ENCODE assay signal across 22 cellular contexts in genomic region chr3:27310693-27311092, GRCh38. TPM values are rescaled to one million over a fixed set of nuclear protein-coding genes. Genes with fewer than 3 reads are reported as not detected.
DNase-seq lines count a peak whose midpoint lies in the region; ATAC-seq and TF ChIP-seq lines count a peak whose summit lies in the region.
"Had no signal": no experiment of that assay in that cellular context is flagged by ENCODE, and none has a peak within 500 bp of the region (broad histone marks: within the 10 kb centered on the region; RNA-seq: fewer than 3 reads in every experiment).

No MANE protein-coding gene starts in this region.

- TF ChIP-seq RAD21 in SK-N-SH (IDR thresholded peaks at IDR 0.05; ENCODE audit: low read length), result no peak

- H3K27me3 ChIP-seq in SK-N-SH (ENCODE audit: insufficient read depth) (no peaks in the 10 kb centered on the region), smooth muscle cell (ENCODE audit: low read depth) (no peaks in the 10 kb centered on the region), ovary (no peaks in the 10 kb centered on the region)
- H3K27me3 ChIP-seq: BLaER1 had no signal

- H3K9ac ChIP-seq in SK-N-SH (peak overlapping the region; percentile 54; the same call in 1 of the 2 replicates), smooth muscle cell (ENCODE audit: low read depth) (no peak overlapping the region)
- H3K9ac ChIP-seq: BLaER1 had no signal

- no peaks in the 10 kb centered on the region for H3K79me2 ChIP-seq in SK-N-SH (ENCODE audit: insufficient read depth)
- H3K79me2 ChIP-seq in smooth muscle cell (ENCODE audit: low read depth), result no peaks in the 10 kb centered on the region

- no peak for TF ChIP-seq CTCF in SK-N-SH (IDR thresholded peaks at IDR 0.05)
- no peak for TF ChIP-seq CTCF in smooth muscle cell (IDR thresholded peaks at IDR 0.05; ENCODE audit: borderline replicate concordance, insufficient read depth, poor library complexity, severe bottlenecking)
- no peak for TF ChIP-seq CTCF in ovary (IDR thresholded peaks at IDR 0.05)

- no peaks in the 10 kb centered on the region for H4K20me1 ChIP-seq in SK-N-SH (ENCODE audit: insufficient read depth)
- H4K20me1 ChIP-seq in smooth muscle cell (ENCODE audit: low read depth), result no peaks in the 10 kb centered on the region
- H4K20me1 ChIP-seq: BLaER1 had no signal

- TF ChIP-seq EP300 in SK-N-SH (IDR thresholded peaks at IDR 0.05; ENCODE audit: borderline replicate concordance in 1 of 2, low read depth in 1 of 2, low read length in 1 of 2) (no peak), ovary (IDR thresholded peaks at IDR 0.05) (no peak)

- 92% methylated on average over 2 of the region's 2 CpGs for WGBS in SK-N-SH (ENCODE audit: low lambda C conversion rate)
- 60% methylated on average over 2 of the region's 2 CpGs for WGBS in smooth muscle cell (ENCODE audit: low lambda C conversion rate)
- 78 to 87% (median 85%) methylated on average over 2 of the region's 2 CpGs for WGBS in ovary, 3 donors

- H3K9me2 ChIP-seq in SK-N-SH, result no peaks in the 10 kb centered on the region

- ATAC-seq in SK-N-SH treated with all-trans-retinoic acid at 6 μM for 48 hours (no peak), GM21576 (IDR thresholded peaks at IDR 0.05; ENCODE audit: unreplicated experiment) (no peak)
- ATAC-seq: activated CD8-positive, alpha-beta memory T cell treated with anti-CD3 and anti-CD28 coated beads, Interleukin-2, amount 10 ng/mL, durations not matched to agents 7 days and 5 days; GM12878; naive thymus-derived CD4-positive, alpha-beta T cell had no signal

- TF ChIP-seq POLR2A in ovary (IDR thresholded peaks at IDR 0.05), result no peak

- intact Hi-C loops in ovary (cut with DNase I), result loop anchor here in 3 of 4 donors (5.0 to 10.0 kb wide), 2 partner anchors 154 to 162 kb away; no protein-coding TSS in a partner anchor

- peaks cover 0 to 5% of the 10 kb centered on the region in 2 experiments; a peak in 1 of 4 replicates for H3K4me1 ChIP-seq in SK-N-SH (ENCODE audit: control insufficient read depth in 1 of 2, insufficient read depth in 2 of 2, low read depth in 1 of 2, low read length in 1 of 2)
- H3K4me1 ChIP-seq in smooth muscle cell (ENCODE audit: low read depth), result no peaks in the 10 kb centered on the region
- H3K4me1 ChIP-seq in ovary (ENCODE audit: insufficient read depth), result no peaks in the 10 kb centered on the region
- H3K4me1 ChIP-seq: BLaER1, HAP-1 had no signal

- DNase-seq in SK-N-SH (no peak), NOMO-1 treated with dmso at 0.1 percent for 144 hours (lab: John Stamatoyannopoulos, UW; ENCODE audit: unreplicated experiment) (peak; percentile 42), astrocyte of the hippocampus (ENCODE audit: low read depth, low spot score) (peak; percentile 23), smooth muscle cell (lab: John Stamatoyannopoulos, UW; ENCODE audit: unreplicated experiment) (no peak), ovary (no peak), HUDEP-2 (lab: John Stamatoyannopoulos, UW; ENCODE audit: unreplicated experiment in 76 of 76) (no peak)
- DNase-seq: activated CD4-positive, alpha-beta T cell treated with anti-CD3 and anti-CD28 coated beads for 4 hours; activated CD8-positive, alpha-beta memory T cell treated with anti-CD3 and anti-CD28 coated beads, Interleukin-2, amount 10 ng/mL, durations not matched to agents 7 days and 5 days; activated naive CD8-positive, alpha-beta T cell treated with anti-CD3 and anti-CD28 coated beads, Interleukin-2, amount 10 ng/mL, durations not matched to agents 7 days and 5 days; cortex of kidney; GDM1; hippocampal formation; naive thymus-derived CD4-positive, alpha-beta T cell; NCI-H1048; NCI-H69; stimulated activated CD4-positive, alpha-beta T cell treated with anti-CD3 and anti-CD28 coated beads, Interleukin-2, amount 100 ng/mL, for 48 hours had no signal

- H3K4me3 ChIP-seq in SK-N-SH (ENCODE audit: low read depth in 2 of 2, low read length in 1 of 2) (no peak overlapping the region), smooth muscle cell (no peak overlapping the region), ovary (no peak overlapping the region)
- H3K4me3 ChIP-seq: BLaER1, GM12878, HAP-1 had no signal

- H3K4me2 ChIP-seq in SK-N-SH, result peak overlapping the region; percentile 63
- H3K4me2 ChIP-seq in smooth muscle cell, result peak overlapping the region; percentile 26
- H3K4me2 ChIP-seq: BLaER1 had no signal

- H3K9me3 ChIP-seq in SK-N-SH (no peaks in the 10 kb centered on the region; the same call in 1 of the 2 replicates), smooth muscle cell (replicated peaks; ENCODE audit: low read depth) (no peaks in the 10 kb centered on the region), ovary (no peaks in the 10 kb centered on the region)
- H3K9me3 ChIP-seq: BLaER1, HAP-1 had no signal

- peak overlapping the region; percentile 82 for H2AFZ ChIP-seq in SK-N-SH (ENCODE audit: low read depth)
- H2AFZ ChIP-seq in smooth muscle cell (ENCODE audit: low read depth), result peak overlapping the region; percentile 26

- peak overlapping the region in 1 of 2 experiments; percentile 90; a peak in 3 of 4 replicates for H3K27ac ChIP-seq in SK-N-SH (ENCODE audit: low read depth in 2 of 2, low read length in 1 of 2)
- peak overlapping the region; percentile 84 for H3K27ac ChIP-seq in smooth muscle cell (ENCODE audit: low read depth)
- no peak overlapping the region for H3K27ac ChIP-seq in ovary
- H3K27ac ChIP-seq: 22Rv1, BLaER1 had no signal

- CTCF ChIA-PET in SK-N-SH (lab: Yijun Ruan, JAX), result interaction anchor here (1.3 to 2.6 kb wide), 5 partner anchors 11 to 1000 kb away, joined by 4 to 15 read pairs (median 4); no protein-coding TSS in a partner anchor

- POLR2A ChIA-PET in SK-N-SH (lab: Yijun Ruan, JAX), result no interaction called here

- H3F3A ChIP-seq in SK-N-SH (replicated peaks; ENCODE audit: insufficient read depth) (peaks cover 23% of the 10 kb centered on the region), smooth muscle cell (ENCODE audit: low read depth) (no peaks in the 10 kb centered on the region)

- no peaks in the 10 kb centered on the region for H3K36me3 ChIP-seq in SK-N-SH (replicated peaks in 1 of 2; ENCODE audit: control insufficient read depth in 1 of 2, insufficient read depth in 2 of 2, low read length in 1 of 2)
- no peaks in the 10 kb centered on the region for H3K36me3 ChIP-seq in smooth muscle cell (ENCODE audit: low read depth)
- no peaks in the 10 kb centered on the region for H3K36me3 ChIP-seq in ovary
- H3K36me3 ChIP-seq: BLaER1, HAP-1 had no signal

TF ChIP-seq in SK-N-SH, 30 proteins besides CTCF, POLR2A, EP300 and RAD21 (continues in another document):
- TF ChIP-seq USF1 (IDR thresholded peaks at IDR 0.05; ENCODE audit: borderline replicate concordance, low read depth) (no peak), JUND (IDR thresholded peaks at IDR 0.05) (no peak), TCF12 (IDR thresholded peaks at IDR 0.05) (no peak), EZH2phosphoT487 (IDR thresholded peaks at IDR 0.05; ENCODE audit: borderline replicate concordance, low read depth) (no peak), SMC3 (IDR thresholded peaks at IDR 0.05; ENCODE audit: low read depth, low read length) (no peak), GATA2 (CRISPR knock-in tag; IDR thresholded peaks at IDR 0.05) (no peak), ELF1 (IDR thresholded peaks at IDR 0.05) (no peak), GABPA (IDR thresholded peaks at IDR 0.05; ENCODE audit: low read depth) (no peak)

TF ChIP-seq in SK-N-SH treated with all-trans-retinoic acid at 6 μM for 48 hours, 23 proteins besides CTCF, POLR2A, EP300 and RAD21 (continues in another document):
- TF ChIP-seq POU6F1 (CRISPR knock-in tag; IDR thresholded peaks at IDR 0.05; ENCODE audit: borderline replicate concordance, low read depth) (no peak), ZFP3 (CRISPR knock-in tag; IDR thresholded peaks at IDR 0.05) (no peak), CSDC2 (CRISPR knock-in tag; IDR thresholded peaks at IDR 0.05) (no peak), BACH2 (CRISPR knock-in tag; IDR thresholded peaks at IDR 0.05; ENCODE audit: borderline replicate concordance) (no peak), TOX (CRISPR knock-in tag; IDR thresholded peaks at IDR 0.05; ENCODE audit: borderline replicate concordance) (no peak)

RNA-seq across cellular contexts. Expression of gene NEK10, which starts 58.5 kb away (rescaled TPM):
- polyA plus RNA-seq in SK-N-SH (2012; rRNA removed) (1.0 and 1.5 TPM in 2 replicates), smooth muscle cell (not detected in 2 replicates), ovary (under 1 TPM; 0.41 to 0.92 TPM)
- polyA plus RNA-seq in SK-N-SH (2012; cell fraction: cytosol; rRNA removed), result 1.2 and 1.4 TPM in 2 replicates
- polyA plus RNA-seq in SK-N-SH (2012; cell fraction: nucleus; rRNA removed), result 2.5 and 3.7 TPM in 2 replicates
- total RNA-seq in smooth muscle cell (1.7 and 2.7 TPM in 2 replicates), ovary (10 to 100 TPM in 1 of 7 donors, 1 to 10 TPM in 5, under 1 TPM in 1; 0.91 to 33.4 (median 1.6) TPM)
- polyA plus RNA-seq: naive thymus-derived CD4-positive, alpha-beta T cell had no signal

Comparison
In these comparisons a context has a peak if more than half of its experiments do, and no peak if none do; other contexts are left out.
1. DNase-seq: peak in NOMO-1 treated with dmso at 0.1 percent for 144 hours (single experiment) and astrocyte of the hippocampus (single experiment); none in SK-N-SH (single experiment), smooth muscle cell (single experiment), ovary (0 of 5) and HUDEP-2 (0 of 76).